In the genomic region with DNA sequence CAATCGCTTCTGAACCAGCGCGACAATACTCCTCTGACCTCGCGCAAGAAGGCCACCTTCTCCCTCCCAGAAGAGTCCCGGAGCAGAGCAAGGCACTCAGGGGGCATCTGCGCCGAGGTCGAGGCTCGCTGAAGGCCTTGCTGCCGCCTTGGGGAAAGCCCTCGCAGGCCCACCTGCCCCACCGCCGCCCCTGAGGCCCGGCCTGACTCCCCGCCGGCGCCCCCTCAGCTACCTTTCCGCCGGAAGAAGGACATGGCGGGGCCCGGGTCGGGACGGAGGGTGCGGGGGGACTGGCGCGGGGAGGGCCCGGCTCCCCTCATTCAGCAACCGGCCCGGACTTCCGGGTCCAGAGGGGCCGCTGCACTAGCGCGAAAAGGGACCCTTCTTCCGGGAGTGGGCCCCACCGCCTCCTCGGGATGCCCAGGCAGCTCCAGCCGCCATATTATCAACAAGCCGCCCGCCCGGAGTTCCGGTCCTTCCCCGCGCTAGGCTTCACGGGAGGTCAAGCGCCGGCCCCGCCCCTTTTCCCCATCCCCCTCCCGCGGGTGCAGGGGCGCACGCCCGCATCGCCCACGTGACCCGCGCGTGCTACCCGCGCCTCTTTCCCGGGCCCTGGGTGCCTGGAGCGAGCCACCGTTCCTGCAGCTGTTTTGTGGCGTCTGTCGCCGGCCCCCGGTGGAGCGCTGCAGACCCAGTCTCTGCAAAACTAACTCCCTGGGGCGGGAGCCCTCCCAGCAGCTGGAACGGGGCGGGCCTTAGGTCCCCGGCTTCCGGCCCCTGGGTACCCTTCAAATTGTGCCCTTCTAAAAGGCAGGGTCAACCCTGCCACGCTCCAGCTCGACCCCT, we compare ENCODE assay signal across 8 cellular contexts. TPM values are rescaled to one million over a fixed set of nuclear protein-coding genes. Genes with fewer than 3 reads are reported as not detected.
DNase-seq lines count a peak whose midpoint lies in the region; ATAC-seq and TF ChIP-seq lines count a peak whose summit lies in the region.

A gene with protein sequence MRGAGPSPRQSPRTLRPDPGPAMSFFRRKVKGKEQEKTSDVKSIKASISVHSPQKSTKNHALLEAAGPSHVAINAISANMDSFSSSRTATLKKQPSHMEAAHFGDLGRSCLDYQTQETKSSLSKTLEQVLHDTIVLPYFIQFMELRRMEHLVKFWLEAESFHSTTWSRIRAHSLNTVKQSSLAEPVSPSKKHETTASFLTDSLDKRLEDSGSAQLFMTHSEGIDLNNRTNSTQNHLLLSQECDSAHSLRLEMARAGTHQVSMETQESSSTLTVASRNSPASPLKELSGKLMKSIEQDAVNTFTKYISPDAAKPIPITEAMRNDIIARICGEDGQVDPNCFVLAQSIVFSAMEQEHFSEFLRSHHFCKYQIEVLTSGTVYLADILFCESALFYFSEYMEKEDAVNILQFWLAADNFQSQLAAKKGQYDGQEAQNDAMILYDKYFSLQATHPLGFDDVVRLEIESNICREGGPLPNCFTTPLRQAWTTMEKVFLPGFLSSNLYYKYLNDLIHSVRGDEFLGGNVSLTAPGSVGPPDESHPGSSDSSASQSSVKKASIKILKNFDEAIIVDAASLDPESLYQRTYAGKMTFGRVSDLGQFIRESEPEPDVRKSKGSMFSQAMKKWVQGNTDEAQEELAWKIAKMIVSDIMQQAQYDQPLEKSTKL (minus strand): TSS at position 469 of the 846 bp plus-strand sequence. CDS start 149 bp downstream, at position 320.

- peak within 1 kb of the TSS; percentile 94 to 95 for H3K27ac Mint-ChIP-seq in activated naive CD4-positive, alpha-beta T cell treated with anti-CD3 and anti-CD28 coated beads, Interleukin-2, amount 50 U/mL, for 72 hours

- TF ChIP-seq CTCF in HFF-Myc (IDR thresholded peaks at IDR 0.05; ENCODE audit: low read depth, low read length, missing control alignments) (no peak), ovary (IDR thresholded peaks at IDR 0.05) (no peak), thyroid gland (IDR thresholded peaks at IDR 0.05) (no peak)

- intact Hi-C loops in head of caudate nucleus (cut with DNase I), result loop anchor here (10.0 kb wide), 1 partner anchor 113 kb away; the partner anchor contains the start of gene ULK2
- intact Hi-C loops in ovary (cut with DNase I), result no loop called here
- intact Hi-C loops in thyroid gland (cut with DNase I), result no loop called here

- H3K4me3 ChIP-seq in GM08714 (ENCODE audit: low read length) (peak within 1 kb of the TSS; percentile 94), HFF-Myc (replicated peaks; ENCODE audit: low read depth, low read length) (peak within 1 kb of the TSS; percentile 93), ovary (peak within 1 kb of the TSS; percentile 88), thyroid gland (replicated peaks in 1 of 3) (peak within 1 kb of the TSS; percentile 27 to 98 (median 90))

- H3K4me1 ChIP-seq in ovary (ENCODE audit: insufficient read depth) (peaks cover 7% of the 10 kb centered on the region), thyroid gland (peaks cover 22 to 34% of the 10 kb centered on the region in 2 donors)

- peaks cover 10 to 43% of the 10 kb centered on the region in 2 donors for H3K36me3 Mint-ChIP-seq in activated naive CD4-positive, alpha-beta T cell treated with anti-CD3 and anti-CD28 coated beads, Interleukin-2, amount 50 U/mL, for 72 hours

- peak; percentile 36 for DNase-seq in HFF-Myc (ENCODE audit: extremely low read depth, low read depth)
- peak; percentile 84 for DNase-seq in NAMALWA (ENCODE audit: low spot score)
- peak; percentile 59 for DNase-seq in SKM-1 (lab: John Stamatoyannopoulos, UW; ENCODE audit: unreplicated experiment)
- peak; percentile 94 for DNase-seq in activated naive CD4-positive, alpha-beta T cell treated with anti-CD3 and anti-CD28 coated beads, Interleukin-2, amount 50 U/mL, for 72 hours (ENCODE audit: low spot score in 2 of 2)
- DNase-seq in head of caudate nucleus, result peak; percentile 87 to 98 (median 94)
- DNase-seq in ovary, result peak; percentile 92 to 96 (median 94)
- peak; percentile 93 to 95 for DNase-seq in thyroid gland

- H3K27me3 ChIP-seq in ovary (no peaks in the 10 kb centered on the region), thyroid gland (no peaks in the 10 kb centered on the region)

- TF ChIP-seq POLR2A in ovary (IDR thresholded peaks at IDR 0.05) (peak; percentile 56), thyroid gland (IDR thresholded peaks at IDR 0.05) (peak in 1 of 2 donors; percentile 61)

- H3K36me3 ChIP-seq in ovary, result no peaks in the 10 kb centered on the region
- no peaks in the 10 kb centered on the region for H3K36me3 ChIP-seq in thyroid gland

- H3K27ac ChIP-seq in ovary (peak within 1 kb of the TSS; percentile 77 to 80), thyroid gland (peak within 1 kb of the TSS; percentile 86 to 96 (median 91))

- H3K9me3 Mint-ChIP-seq in activated naive CD4-positive, alpha-beta T cell treated with anti-CD3 and anti-CD28 coated beads, Interleukin-2, amount 50 U/mL, for 72 hours, result peaks cover 0 to 14% of the 10 kb centered on the region in 2 donors

- H3K9me3 ChIP-seq in ovary (no peaks in the 10 kb centered on the region), thyroid gland (no peaks in the 10 kb centered on the region)

- 0 to 1% (median 0%) methylated on average over 51 to 75 of the region's 75 CpGs for WGBS in ovary, 3 donors
- WGBS in thyroid gland, 2 donors, result 0 to 1% methylated on average over 28 to 34 of the region's 75 CpGs

- ATAC-seq in activated naive CD4-positive, alpha-beta T cell treated with anti-CD3 and anti-CD28 coated beads, Interleukin-2, amount 50 U/mL, for 72 hours, result peak; percentile 83 to 88

- no peak for TF ChIP-seq EP300 in ovary (IDR thresholded peaks at IDR 0.05)

RNA-seq across cellular contexts. Expression of the gene that starts here (rescaled TPM):
- 10 to 100 TPM; 42.0 to 55.8 TPM for total RNA-seq in activated naive CD4-positive, alpha-beta T cell treated with anti-CD3 and anti-CD28 coated beads, Interleukin-2, amount 50 U/mL, for 72 hours
- total RNA-seq in ovary (10 to 100 TPM; 15.9 to 40.3 (median 33.5) TPM), thyroid gland (10 to 100 TPM; 34.6 to 65.0 (median 42.0) TPM)
- polyA plus RNA-seq in ovary, result 10 to 100 TPM; 13.9 to 22.8 TPM

Comparison
In these comparisons a context has a peak if more than half of its experiments do, and no peak if none do; other contexts are left out.
1. Peak in every context shown above with its lines: DNase-seq, ATAC-seq, H3K4me3 ChIP-seq and H3K27ac ChIP-seq.
2. DNase-seq: peak in every context shown above with its lines; median percentile 94 in head of caudate nucleus; 94 in activated naive CD4-positive, alpha-beta T cell treated with anti-CD3 and anti-CD28 coated beads, Interleukin-2, amount 50 U/mL, for 72 hours; 94 in ovary; 94 in thyroid gland; 84 in NAMALWA; 59 in SKM-1; 36 in HFF-Myc.